ENCODE assay signal across 2 cellular contexts in genomic region chr16:30452689-30453321, GRCh38. TPM values are rescaled to one million over a fixed set of nuclear protein-coding genes. Genes with fewer than 3 reads are reported as not detected.
"Had no signal": no experiment of that assay in that cellular context is flagged by ENCODE, and none has a peak within 500 bp of the region (broad histone marks: within the 10 kb centered on the region; RNA-seq: fewer than 3 reads in every experiment).

No MANE protein-coding gene starts in this region.

RNA-seq across cellular contexts. Expression of gene ITGAL, which starts 19.7 kb away (rescaled TPM):
- total RNA-seq: renal cortical epithelial cell had no signal
- polyA plus RNA-seq: keratinocyte had no signal
